1 cellular context compared by ENCODE assay signal in genomic region chr19:11421607-11422098, GRCh38.
TF ChIP-seq lines count a peak whose summit lies in the region.

No MANE protein-coding gene starts in this region.

TF ChIP-seq in K562, 482 proteins besides CTCF, POLR2A, EP300 and RAD21:
- peak; percentile 47; the same call in 1 of the 2 replicates for TF ChIP-seq L3MBTL2 (IDR thresholded peaks at IDR 0.05)
- TF ChIP-seq RBM15 (IDR thresholded peaks at IDR 0.05; ENCODE audit: insufficient read depth, low read length) = no peak
- peak; percentile 11 for TF ChIP-seq HMGN3 (IDR thresholded peaks at IDR 0.05; ENCODE audit: borderline replicate concordance, extremely low read depth, insufficient read length, low read depth, low read length)
- peak; percentile 35; the same call in 1 of the 2 replicates for TF ChIP-seq MGA (IDR thresholded peaks at IDR 0.05)
- 0 out of 2 replicates have a peak, but pooled peaks have one; percentile 32 for TF ChIP-seq ZBTB7A (IDR thresholded peaks at IDR 0.05; ENCODE audit: borderline replicate concordance, control insufficient read depth, low read depth, low read length)
- TF ChIP-seq ZBTB33 (CRISPR knock-in tag; IDR thresholded peaks at IDR 0.05) = peak; percentile 85
- TF ChIP-seq E2F8 (IDR thresholded peaks at IDR 0.05; ENCODE audit: low read depth, partially characterized antibody) = peak; percentile 48
- TF ChIP-seq E2F6 (IDR thresholded peaks at IDR 0.05; ENCODE audit: borderline replicate concordance in 1 of 2, extremely low read depth in 1 of 2, insufficient read depth in 1 of 2, insufficient read length in 1 of 2, low read depth in 1 of 2, low read length in 1 of 2, poor library complexity in 1 of 2, severe bottlenecking in 1 of 2) = peak in 1 of 2 experiments; percentile 76
- TF ChIP-seq OTX1 (CRISPR knock-in tag; IDR thresholded peaks at IDR 0.05) = no peak
- no peak for TF ChIP-seq ZNF274 (IDR thresholded peaks at IDR 0.05; ENCODE audit: borderline replicate concordance, low read depth, low read length)
- TF ChIP-seq CBX3 (IDR thresholded peaks at IDR 0.05; ENCODE audit: borderline replicate concordance in 1 of 2, low read length in 2 of 2) = 0 out of 3 replicates have a peak, but pooled peaks of 1 of the 2 experiments have one; percentile 26
